ENCODE assay signal across 17 cellular contexts in the genomic region with DNA sequence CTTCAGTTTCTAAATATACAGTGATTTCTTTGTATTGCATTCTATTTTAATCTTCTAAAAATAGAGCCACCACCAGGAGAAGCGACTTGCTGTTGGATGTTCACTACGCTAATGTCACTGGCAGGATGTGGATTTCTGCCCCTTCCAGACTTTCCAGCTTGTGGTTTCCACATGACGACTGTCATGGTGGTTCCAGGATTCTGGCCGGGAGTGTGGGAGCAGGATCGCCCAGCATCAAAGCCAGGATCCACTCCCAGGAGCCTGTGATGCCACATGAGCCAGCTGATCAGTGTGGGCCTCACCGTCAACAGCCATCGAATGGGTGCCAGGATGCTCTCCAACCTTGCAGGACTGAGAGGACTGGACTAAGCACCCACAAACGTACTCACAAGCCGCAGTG.
DNase-seq lines count a peak whose midpoint lies in the region; ATAC-seq and TF ChIP-seq lines count a peak whose summit lies in the region.
"Had no signal": no experiment of that assay in that cellular context is flagged by ENCODE, and none has a peak within 500 bp of the region (broad histone marks: within the 10 kb centered on the region; RNA-seq: fewer than 3 reads in every experiment).

No MANE protein-coding gene starts in this region.

- no peak overlapping the region for H3K4me3 Mint-ChIP-seq in Calu3 (ENCODE audit: low read depth, unreplicated experiment)
- H3K4me3 Mint-ChIP-seq: activated CD4-positive, alpha-beta T cell treated with anti-CD3 and anti-CD28 coated beads, Interleukin-2, amount 10 ng/mL, durations not matched to agents 24 days and 14 days had no signal

- 81 to 89% (median 87%) methylated on average over 7 to 9 of the region's 9 CpGs for WGBS in stomach, 5 donors

- H3K27me3 ChIP-seq in DND-41 (ENCODE audit: insufficient read depth, low read length, poor library complexity), result no peaks in the 10 kb centered on the region
- no peaks in the 10 kb centered on the region for H3K27me3 ChIP-seq in lower lobe of right lung (ENCODE audit: low read depth)
- H3K27me3 ChIP-seq in stomach, result no peaks in the 10 kb centered on the region

- TF ChIP-seq CTCF in DND-41 (IDR thresholded peaks at IDR 0.05; ENCODE audit: borderline replicate concordance, extremely low read depth, low read length, poor library complexity, severe bottlenecking), result no peak
- TF ChIP-seq CTCF in lower lobe of right lung (IDR thresholded peaks at IDR 0.05), result no peak
- no peak for TF ChIP-seq CTCF in stomach (IDR thresholded peaks at IDR 0.05)
- no peak for TF ChIP-seq CTCF in Calu3 (IDR thresholded peaks at IDR 0.05; ENCODE audit: unreplicated experiment)

- H3K4me3 ChIP-seq in DND-41 (ENCODE audit: low read depth in 1 of 2, low read length in 2 of 2) (no peak overlapping the region), lower lobe of right lung (no peak overlapping the region), stomach (no peak overlapping the region)
- H3K4me3 ChIP-seq: HAP-1, mucosa of descending colon, prostate gland had no signal

- ATAC-seq in DND-41 (ENCODE audit: insufficient read depth, low read depth) (no peak), lower lobe of right lung (no peak)
- ATAC-seq: mucosa of descending colon had no signal

- peaks cover 98% of the 10 kb centered on the region for H4K20me1 ChIP-seq in DND-41 (ENCODE audit: insufficient read depth, low read length)

- peaks cover 8% of the 10 kb centered on the region for H3K36me3 Mint-ChIP-seq in Calu3 (ENCODE audit: insufficient read depth, unreplicated experiment)
- H3K36me3 Mint-ChIP-seq: IgD-negative memory B cell had no signal

- no peak for DNase-seq in DND-41
- no peak for DNase-seq in lower lobe of right lung
- DNase-seq in stomach, result no peak
- DNase-seq in NCI-H1105 treated with DMSO at 0.1 percent for 48 hours (lab: John Stamatoyannopoulos, UW), result no peak
- no peak for DNase-seq in GOT3 (lab: John Stamatoyannopoulos, UW)
- DNase-seq in Calu3, result no peak
- DNase-seq in stimulated activated naive CD4-positive, alpha-beta T cell (lab: John Stamatoyannopoulos, UW), result no peak
- DNase-seq: activated CD4-positive, alpha-beta T cell treated with anti-CD3 and anti-CD28 coated beads, Interleukin-2, amount 10 ng/mL, durations not matched to agents 24 days and 14 days; mucosa of descending colon; NK-92 treated with Interleukin-12 subunit alpha and Interleukin-12 subunit beta, amount 100 ng/mL, for 24 hours; stimulated activated CD4-positive, alpha-beta T cell treated with anti-CD3 and anti-CD28 coated beads, Interleukin-2, amount 100 ng/mL, for 24 hours; T1000 had no signal

- CTCF ChIA-PET in Calu3 (lab: Charles Lee), result no interaction called here

- TF ChIP-seq EP300 in stomach (IDR thresholded peaks at IDR 0.05), result no peak

- no TSS peak for BruUV-seq in Calu3 (replicated peaks; lab: Mats Ljungman, UMichigan)

- H3K9me3 Mint-ChIP-seq in Calu3 (ENCODE audit: low read depth, unreplicated experiment), result no peaks in the 10 kb centered on the region
- H3K9me3 Mint-ChIP-seq: activated CD4-positive, alpha-beta T cell treated with anti-CD3 and anti-CD28 coated beads, Interleukin-2, amount 10 ng/mL, durations not matched to agents 24 days and 14 days; central memory CD8-positive, alpha-beta T cell had no signal

- no peak overlapping the region for H3K4me2 ChIP-seq in DND-41 (ENCODE audit: insufficient read depth, low read length)

- no peak for TF ChIP-seq POLR2A in stomach (IDR thresholded peaks at IDR 0.05)

- H3K4me1 ChIP-seq in DND-41 (ENCODE audit: insufficient read depth, low read length) (peaks cover 47% of the 10 kb centered on the region), lower lobe of right lung (peaks cover 55% of the 10 kb centered on the region), stomach (peaks cover 0 to 68% (median 40%) of the 10 kb centered on the region in 4 donors)
- H3K4me1 ChIP-seq: HAP-1, prostate gland had no signal

- H3K27me3 Mint-ChIP-seq in Calu3 (ENCODE audit: unreplicated experiment), result no peaks in the 10 kb centered on the region
- H3K27me3 Mint-ChIP-seq: activated CD4-positive, alpha-beta T cell treated with anti-CD3 and anti-CD28 coated beads, Interleukin-2, amount 10 ng/mL, durations not matched to agents 24 days and 14 days; central memory CD8-positive, alpha-beta T cell had no signal

- intact Hi-C loops in lower lobe of right lung (cut with DNase I), result no loop called here
- intact Hi-C loops in stomach (cut with DNase I; ENCODE audit: low total_unique reads), result no loop called here
- intact Hi-C loops in Calu3 (cut with micrococcal nuclease; ENCODE audit: unreplicated experiment), result no loop called here

- H3K36me3 ChIP-seq in DND-41 (ENCODE audit: insufficient read depth, low read length) (peaks cover 95% of the 10 kb centered on the region), lower lobe of right lung (no peaks in the 10 kb centered on the region), stomach (no peaks in the 10 kb centered on the region)
- H3K36me3 ChIP-seq: HAP-1, prostate gland had no signal

- H2AFZ ChIP-seq in DND-41 (ENCODE audit: low read depth, low read length), result no peak overlapping the region

- peaks cover 100% of the 10 kb centered on the region for H3K79me2 ChIP-seq in DND-41 (ENCODE audit: insufficient read depth, low read length)

- no peak overlapping the region for H3K9ac ChIP-seq in DND-41 (ENCODE audit: low read depth, low read length)

- H3K4me1 Mint-ChIP-seq in Calu3 (ENCODE audit: low read depth, unreplicated experiment), result peaks cover 28% of the 10 kb centered on the region

- H3K27ac ChIP-seq in DND-41 (ENCODE audit: low read length) (peak overlapping the region; percentile 41; the same call in 1 of the 2 replicates), cingulate gyrus (ENCODE audit: low read depth, low read length) (peak overlapping the region; percentile 56), lower lobe of right lung (peak overlapping the region; percentile 39), stomach (peak overlapping the region in 4 of 5 donors; percentile 0 to 53 (median 51))
- H3K27ac ChIP-seq: prostate gland had no signal

- no peak overlapping the region for H3K27ac Mint-ChIP-seq in Calu3 (ENCODE audit: unreplicated experiment)
- H3K27ac Mint-ChIP-seq: activated CD4-positive, alpha-beta T cell treated with anti-CD3 and anti-CD28 coated beads, Interleukin-2, amount 10 ng/mL, durations not matched to agents 24 days and 14 days; IgD-negative memory B cell had no signal

- H3K9me3 ChIP-seq in DND-41 (ENCODE audit: insufficient read depth, low read length, severe bottlenecking), result no peaks in the 10 kb centered on the region
- no peaks in the 10 kb centered on the region for H3K9me3 ChIP-seq in lower lobe of right lung
- H3K9me3 ChIP-seq in stomach, result no peaks in the 10 kb centered on the region
- H3K9me3 ChIP-seq: HAP-1, mucosa of descending colon, prostate gland had no signal
